In genomic region chr6:90274481-90275030, GRCh38 we compare ENCODE assay signal across 1 cellular context.
TF ChIP-seq lines count a peak whose summit lies in the region.

No MANE protein-coding gene starts in this region.

TF ChIP-seq in HepG2, 621 proteins besides CTCF, POLR2A, EP300 and RAD21:
- no peak for TF ChIP-seq ZFP36L2 (CRISPR knock-in tag; IDR thresholded peaks at IDR 0.05)
- no peak for TF ChIP-seq HMGXB3 (CRISPR knock-in tag; IDR thresholded peaks at IDR 0.05; ENCODE audit: borderline replicate concordance)
- TF ChIP-seq ZSCAN22 (CRISPR knock-in tag; IDR thresholded peaks at IDR 0.05) = no peak
- TF ChIP-seq ZMYM2 (CRISPR knock-in tag; IDR thresholded peaks at IDR 0.05) = no peak
- no peak for TF ChIP-seq SAFB2 (CRISPR knock-in tag; IDR thresholded peaks at IDR 0.05; ENCODE audit: borderline replicate concordance, low read depth)
- no peak for TF ChIP-seq ZNF562 (CRISPR knock-in tag; IDR thresholded peaks at IDR 0.05; ENCODE audit: borderline replicate concordance)
- no peak for TF ChIP-seq CENPBD1 (CRISPR knock-in tag; IDR thresholded peaks at IDR 0.05; ENCODE audit: borderline replicate concordance, low read depth)
- no peak for TF ChIP-seq ZNF740 (CRISPR knock-in tag; IDR thresholded peaks at IDR 0.05)
- TF ChIP-seq ZSCAN20 (CRISPR knock-in tag; IDR thresholded peaks at IDR 0.05; ENCODE audit: borderline replicate concordance) = no peak
- TF ChIP-seq PHB2 (IDR thresholded peaks at IDR 0.05; ENCODE audit: partially characterized antibody) = no peak
- no peak for TF ChIP-seq ZNF777 (CRISPR knock-in tag; IDR thresholded peaks at IDR 0.05)
- no peak for TF ChIP-seq ZNF260 (CRISPR knock-in tag; IDR thresholded peaks at IDR 0.05; ENCODE audit: borderline replicate concordance, low read depth)
